In the genomic region with DNA sequence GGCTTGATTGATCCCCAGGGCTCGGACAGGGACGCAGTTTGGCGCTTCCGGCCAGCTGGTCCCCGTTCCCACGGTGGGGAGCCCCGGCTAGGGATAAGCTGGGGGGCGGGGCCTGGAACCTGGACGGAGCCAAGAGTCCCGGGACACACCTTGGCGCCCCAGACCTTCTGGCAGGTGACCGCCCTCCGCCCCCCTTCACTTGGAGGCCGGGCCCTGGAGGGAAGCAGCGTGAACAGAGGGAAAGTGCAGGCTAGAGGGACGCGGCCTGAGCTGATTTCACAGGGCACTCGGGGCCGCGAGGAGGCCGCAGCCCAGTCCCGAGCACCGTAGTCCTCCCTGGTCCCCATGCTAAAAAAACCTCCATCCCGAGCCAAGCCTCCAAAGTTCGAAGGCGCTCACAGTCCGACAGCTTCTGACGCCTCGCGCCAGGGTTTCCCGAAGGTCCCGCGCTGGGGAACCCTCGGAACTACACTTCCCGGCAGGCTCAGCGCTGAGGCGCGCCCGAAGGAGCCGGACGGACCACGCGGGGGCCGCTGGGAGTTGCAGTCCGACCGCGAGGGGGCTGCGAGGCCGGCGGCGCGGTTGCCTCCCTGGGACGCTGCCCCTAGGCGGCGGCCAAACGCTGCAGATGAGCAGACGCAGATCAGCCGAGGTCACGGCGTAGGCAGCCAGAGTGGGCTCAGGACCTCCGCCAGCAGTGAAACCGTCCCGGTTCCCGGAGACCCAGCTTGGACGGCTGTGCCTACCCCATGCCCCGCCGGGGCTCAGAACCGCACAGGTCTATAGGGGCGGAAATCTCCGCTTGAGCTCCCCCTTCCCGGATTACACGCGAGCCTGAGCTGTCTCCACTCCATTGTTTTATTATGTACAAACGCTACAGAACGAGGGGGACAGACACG, we compare ENCODE assay signal across 8 cellular contexts. TPM values are rescaled to one million over a fixed set of nuclear protein-coding genes. Genes with fewer than 3 reads are reported as not detected.
DNase-seq lines count a peak whose midpoint lies in the region; ATAC-seq, FAIRE-seq and TF ChIP-seq lines count a peak whose summit lies in the region.

A gene with protein sequence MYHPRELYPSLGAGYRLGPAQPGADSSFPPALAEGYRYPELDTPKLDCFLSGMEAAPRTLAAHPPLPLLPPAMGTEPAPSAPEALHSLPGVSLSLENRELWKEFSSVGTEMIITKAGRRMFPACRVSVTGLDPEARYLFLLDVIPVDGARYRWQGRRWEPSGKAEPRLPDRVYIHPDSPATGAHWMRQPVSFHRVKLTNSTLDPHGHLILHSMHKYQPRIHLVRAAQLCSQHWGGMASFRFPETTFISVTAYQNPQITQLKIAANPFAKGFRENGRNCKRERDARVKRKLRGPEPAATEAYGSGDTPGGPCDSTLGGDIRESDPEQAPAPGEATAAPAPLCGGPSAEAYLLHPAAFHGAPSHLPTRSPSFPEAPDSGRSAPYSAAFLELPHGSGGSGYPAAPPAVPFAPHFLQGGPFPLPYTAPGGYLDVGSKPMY (minus strand): TSS at position 451 of the 899 bp plus-strand sequence. CDS start 731 bp downstream, outside the sequence.

- peaks cover 9 to 11% of the 10 kb centered on the region in 2 donors for H3K36me3 ChIP-seq in ascending aorta

- peak within 1 kb of the TSS; percentile 97 for H3K27ac Mint-ChIP-seq in T-helper 2 cell treated with Interferon-gamma antibody and Interleukin-4, amounts not matched to agents 5 μg/mL and 100 μg/mL, for 36 hours

- peaks cover 40% of the 10 kb centered on the region for H3K4me1 Mint-ChIP-seq in T-helper 2 cell treated with Interferon-gamma antibody and Interleukin-4, amounts not matched to agents 5 μg/mL and 100 μg/mL, for 36 hours (ENCODE audit: low read depth)

- peak; percentile 71 for ATAC-seq in GM18502 (IDR thresholded peaks at IDR 0.05; ENCODE audit: poor library complexity, unreplicated experiment)
- peak; percentile 52 for ATAC-seq in HG02943 (IDR thresholded peaks at IDR 0.05; ENCODE audit: low read depth, unreplicated experiment)

- no peak for FAIRE-seq in H54 (lab: Jason Lieb, UNC)

- peak within 1 kb of the TSS; percentile 74 to 84 for H3K27ac ChIP-seq in ascending aorta

- peaks cover under 1% of the 10 kb centered on the region for H3K9me3 Mint-ChIP-seq in T-helper 2 cell treated with Interferon-gamma antibody and Interleukin-4, amounts not matched to agents 5 μg/mL and 100 μg/mL, for 36 hours

- peak; percentile 75 to 96 (median 81) for TF ChIP-seq CTCF in ascending aorta (IDR thresholded peaks at IDR 0.05)

- H3K36me3 Mint-ChIP-seq in T-helper 2 cell treated with Interferon-gamma antibody and Interleukin-4, amounts not matched to agents 5 μg/mL and 100 μg/mL, for 36 hours (ENCODE audit: low read depth) = peaks cover 26% of the 10 kb centered on the region

- no peaks in the 10 kb centered on the region for H3K27me3 ChIP-seq in ascending aorta

- H3K4me3 Mint-ChIP-seq in T-helper 2 cell treated with Interferon-gamma antibody and Interleukin-4, amounts not matched to agents 5 μg/mL and 100 μg/mL, for 36 hours = peak within 1 kb of the TSS; percentile 86

- DNase-seq in NCI-H1694 treated with DMSO at 0.1 percent for 48 hours (lab: John Stamatoyannopoulos, UW) (peak; percentile 77), ascending aorta (ENCODE audit: low spot score in 2 of 2) (peak; percentile 65 to 95), hepatic stellate cell (ENCODE audit: low spot score) (peak; percentile 95), retina (peak; percentile 97), H54 (ENCODE audit: insufficient read length, low spot score) (no peak)
- peak; percentile 96 for DNase-seq in T-helper 2 cell treated with Interferon-gamma antibody and Interleukin-4, amounts not matched to agents 5 μg/mL and 100 μg/mL, for 36 hours (ENCODE audit: low spot score)

- intact Hi-C loops in ascending aorta (cut with DNase I) = loop anchor here (1.0 to 10.0 kb wide), 6 partner anchors 15 to 283 kb away; a partner anchor contains a TSS

- no peaks in the 10 kb centered on the region for H3K9me3 ChIP-seq in ascending aorta

- no peaks in the 10 kb centered on the region for H3K27me3 Mint-ChIP-seq in T-helper 2 cell treated with Interferon-gamma antibody and Interleukin-4, amounts not matched to agents 5 μg/mL and 100 μg/mL, for 36 hours (ENCODE audit: low read depth)

- no peak for TF ChIP-seq POLR2A in H54 (IDR thresholded peaks at IDR 0.05; ENCODE audit: low read depth, low read length)

- H3K4me3 ChIP-seq in ascending aorta = peak within 1 kb of the TSS; percentile 53 to 72

- H3K4me1 ChIP-seq in ascending aorta = peaks cover 22 to 27% of the 10 kb centered on the region in 2 donors

RNA-seq across cellular contexts. Expression of the gene that starts here (rescaled TPM):
- 0.75 TPM for total RNA-seq in ascending aorta

Comparison
In these comparisons a context has a peak if more than half of its experiments do, and no peak if none do; other contexts are left out.
1. Peak in DNase-seq, H3K4me3 ChIP-seq and H3K27ac ChIP-seq in ascending aorta; RNA of the gene not detected or under 1 TPM.